ENCODE assay signal across 1 cellular context in the genomic region with DNA sequence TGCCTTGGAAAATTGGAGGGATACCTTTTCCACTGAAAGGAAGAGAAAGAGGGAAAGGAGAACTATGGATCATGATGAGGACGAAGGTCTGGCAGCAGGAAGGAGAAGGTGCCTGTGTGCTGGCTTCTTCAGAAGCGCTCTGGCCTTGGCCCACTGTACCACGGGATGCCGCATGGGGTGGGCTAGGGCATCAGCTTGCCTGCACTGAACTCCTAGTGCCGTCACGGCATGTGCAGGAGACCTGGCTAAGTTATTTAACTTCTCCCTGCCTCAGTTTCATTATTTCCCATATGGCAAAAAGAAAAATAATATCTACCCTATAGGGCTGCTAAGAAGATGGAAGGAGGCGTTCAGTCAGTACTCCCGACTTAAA.
TF ChIP-seq lines count a peak whose summit lies in the region.

No MANE protein-coding gene starts in this region.

TF ChIP-seq in SK-N-SH, 30 proteins besides CTCF, POLR2A, EP300 and RAD21 (continued from another document):
- TF ChIP-seq IRF3 (IDR thresholded peaks at IDR 0.05; ENCODE audit: low read depth, low read length) (no peak), FOXM1 (IDR thresholded peaks at IDR 0.05; ENCODE audit: low read depth) (no peak), NRF1 (IDR thresholded peaks at IDR 0.05; ENCODE audit: low read depth, low read length) (no peak), TAF1 (IDR thresholded peaks at IDR 0.05; ENCODE audit: borderline replicate concordance, low read depth, low read length) (no peak), JUND (IDR thresholded peaks at IDR 0.05) (no peak), TEAD4 (IDR thresholded peaks at IDR 0.05; ENCODE audit: borderline replicate concordance, insufficient read depth) (no peak), ELF1 (IDR thresholded peaks at IDR 0.05) (no peak), SMC3 (IDR thresholded peaks at IDR 0.05; ENCODE audit: low read depth, low read length) (no peak), RCOR1 (IDR thresholded peaks at IDR 0.05; ENCODE audit: low read length) (no peak), NFIC (IDR thresholded peaks at IDR 0.05; ENCODE audit: borderline replicate concordance) (no peak), MEF2A (IDR thresholded peaks at IDR 0.05; ENCODE audit: borderline replicate concordance, low read depth) (no peak)
